In the genomic region with DNA sequence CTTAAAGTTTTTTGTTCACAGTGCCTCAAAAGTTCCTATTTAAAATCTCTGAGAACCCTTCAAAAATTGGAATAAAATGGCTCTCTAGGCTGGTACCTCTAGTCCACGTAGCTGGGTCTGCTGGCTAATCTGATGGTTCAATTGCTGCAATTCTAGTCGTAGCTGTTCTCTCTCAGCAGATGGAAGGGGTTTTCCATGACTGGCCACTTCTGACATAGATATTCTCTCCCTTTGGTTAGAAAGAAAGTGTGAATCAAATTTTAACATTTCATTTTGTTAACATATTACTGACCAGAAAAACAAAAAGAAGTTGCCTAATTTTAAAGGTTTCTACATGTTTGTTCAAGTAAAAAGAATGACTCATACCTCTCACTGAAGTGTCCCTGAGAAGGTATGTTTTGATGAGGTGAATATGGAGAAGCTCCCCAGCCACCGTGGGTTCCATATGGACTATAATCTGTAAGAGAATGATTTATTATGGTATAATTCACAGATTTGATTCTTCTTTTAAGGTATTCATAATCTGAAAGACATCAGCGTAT, we compare ENCODE assay signal across 32 cellular contexts. TPM values are rescaled to one million over a fixed set of nuclear protein-coding genes. Genes with fewer than 3 reads are reported as not detected.
A peak's percentile ranks its signal among the peaks of the same experiment; 100 is the strongest.
DNase-seq lines count a peak whose midpoint lies in the region; ATAC-seq, FAIRE-seq and TF ChIP-seq lines count a peak whose summit lies in the region.
"Had no signal": no experiment of that assay in that cellular context is flagged by ENCODE, and none has a peak within 500 bp of the region (broad histone marks: within the 10 kb centered on the region; RNA-seq: fewer than 3 reads in every experiment).

No MANE protein-coding gene starts in this region.

- H3K9me3 Mint-ChIP-seq in MCF 10A (ENCODE audit: unreplicated experiment), result no peaks in the 10 kb centered on the region
- H3K9me3 Mint-ChIP-seq: activated naive CD4-positive, alpha-beta T cell treated with anti-CD3 and anti-CD28 coated beads, Interleukin-2, amount 10 ng/mL, durations not matched to agents 7 days and 5 days; T-helper 1 cell treated with Interleukin-12 subunit alpha and Interleukin-12 subunit beta and Interleukin-4 antibody, amounts not matched to agents 30 μg/mL and 1 μg/mL, for 36 hours had no signal

- no peak for TF ChIP-seq POLR2A in breast epithelium (IDR thresholded peaks at IDR 0.05)

- H3K4me3 Mint-ChIP-seq in MCF 10A (ENCODE audit: unreplicated experiment), result no peak overlapping the region
- H3K4me3 Mint-ChIP-seq: activated naive CD4-positive, alpha-beta T cell treated with anti-CD3 and anti-CD28 coated beads, Interleukin-2, amount 10 ng/mL, durations not matched to agents 7 days and 5 days; T-helper 1 cell treated with Interleukin-12 subunit alpha and Interleukin-12 subunit beta and Interleukin-4 antibody, amounts not matched to agents 30 μg/mL and 1 μg/mL, for 36 hours had no signal

- no peak overlapping the region for H3K9ac ChIP-seq in SK-N-SH

- no peaks in the 10 kb centered on the region for H3K27me3 Mint-ChIP-seq in MCF 10A (ENCODE audit: insufficient read depth, unreplicated experiment)
- H3K27me3 Mint-ChIP-seq: activated naive CD4-positive, alpha-beta T cell treated with anti-CD3 and anti-CD28 coated beads, Interleukin-2, amount 10 ng/mL, durations not matched to agents 7 days and 5 days had no signal

- H4K20me1 ChIP-seq in SK-N-SH (ENCODE audit: insufficient read depth), result no peaks in the 10 kb centered on the region

- 95% methylated on average over 4 of the region's 4 CpGs for WGBS in SK-N-SH (ENCODE audit: low lambda C conversion rate)

- intact Hi-C loops in MCF 10A (cut with micrococcal nuclease), result loop anchor here (5.0 kb wide), 2 partner anchors 79 to 126 kb away; a partner anchor contains a TSS
- intact Hi-C loops in breast epithelium (cut with DNase I; ENCODE audit: low total_unique reads), result no loop called here

- H3K36me3 Mint-ChIP-seq in MCF 10A (ENCODE audit: insufficient read depth, unreplicated experiment), result peaks cover 98% of the 10 kb centered on the region

- ATAC-seq in GM18861 (IDR thresholded peaks at IDR 0.05; ENCODE audit: unreplicated experiment), result no peak
- ATAC-seq: gastrocnemius medialis had no signal

- H3K9me3 ChIP-seq in breast epithelium (no peaks in the 10 kb centered on the region), SK-N-SH (no peaks in the 10 kb centered on the region)
- H3K9me3 ChIP-seq: BE2C, esophagus squamous epithelium, gastrocnemius medialis, left ventricle myocardium inferior, prostate gland, SJSA1, thoracic aorta had no signal

- H3K4me2 ChIP-seq in SK-N-SH, result no peak overlapping the region

- POLR2A ChIA-PET in MCF 10A (lab: Yijun Ruan, JAX), result interaction anchor here (0.6 to 4.4 kb wide), 13 partner anchors 11 to 516 kb away, joined by 3 to 50 read pairs (median 3); a partner anchor contains a TSS
- POLR2A ChIA-PET in SK-N-SH (lab: Yijun Ruan, JAX), result no interaction called here
- POLR2A ChIA-PET in HEK293T (lab: Yijun Ruan, JAX), result no interaction called here

- TF ChIP-seq EP300 in SK-N-SH (IDR thresholded peaks at IDR 0.05; ENCODE audit: borderline replicate concordance in 1 of 2, low read depth in 1 of 2, low read length in 1 of 2), result no peak

- H3K4me1 Mint-ChIP-seq in MCF 10A (ENCODE audit: insufficient read depth, unreplicated experiment), result peaks cover 15% of the 10 kb centered on the region
- H3K4me1 Mint-ChIP-seq: activated naive CD4-positive, alpha-beta T cell treated with anti-CD3 and anti-CD28 coated beads, Interleukin-2, amount 10 ng/mL, durations not matched to agents 7 days and 5 days had no signal

- DNase-seq in MCF 10A (ENCODE audit: unreplicated experiment) (peak; percentile 82), breast epithelium (ENCODE audit: low spot score in 2 of 2) (no peak), epithelial cell of esophagus (ENCODE audit: low read depth) (peak; percentile 78), SK-N-SH (no peak), kidney tubule cell (ENCODE audit: low spot score) (no peak), HEK293T (ENCODE audit: extremely low spot score) (no peak)
- DNase-seq: ACHN; activated CD4-positive, CD25-positive, alpha-beta regulatory T cell treated with anti-CD3 and anti-CD28 coated beads, Interleukin-2, amount 50 U/mL, for 72 hours; activated CD8-positive, alpha-beta memory T cell treated with anti-CD3 and anti-CD28 coated beads for 24 hours; activated naive CD4-positive, alpha-beta T cell treated with anti-CD3 and anti-CD28 coated beads, Interleukin-2, amount 10 ng/mL, durations not matched to agents 7 days and 5 days; activated T-cell treated with anti-CD3 and anti-CD28 coated beads, Interleukin-2, amount 50 U/mL, for 1 hour; BE2C; esophagus squamous epithelium; gastrocnemius medialis; left ventricle myocardium inferior; NCI-H1436; NCI-H2081 treated with DMSO at 0.1 percent for 48 hours; NCI-H226; stimulated activated CD4-positive, alpha-beta T cell treated with anti-CD3 and anti-CD28 coated beads, Interleukin-15, amount 100 ng/mL, for 24 hours; stimulated activated naive CD4-positive, alpha-beta T cell treated with Interleukin-2 at 50 U/mL for 16 hours had no signal

- TF ChIP-seq CTCF in MCF 10A (IDR thresholded peaks at IDR 0.05; ENCODE audit: unreplicated experiment), result no peak
- TF ChIP-seq CTCF in breast epithelium (IDR thresholded peaks at IDR 0.05), result no peak
- no peak for TF ChIP-seq CTCF in epithelial cell of esophagus (IDR thresholded peaks at IDR 0.05; ENCODE audit: insufficient read depth, low read depth, low read length, missing control alignments)
- no peak for TF ChIP-seq CTCF in SK-N-SH (IDR thresholded peaks at IDR 0.05)

- no peak for TF ChIP-seq RAD21 in SK-N-SH (IDR thresholded peaks at IDR 0.05; ENCODE audit: low read length)

- H3K27ac Mint-ChIP-seq in MCF 10A (ENCODE audit: low read depth, unreplicated experiment), result peak overlapping the region; percentile 90
- H3K27ac Mint-ChIP-seq: activated naive CD4-positive, alpha-beta T cell treated with anti-CD3 and anti-CD28 coated beads, Interleukin-2, amount 10 ng/mL, durations not matched to agents 7 days and 5 days; T-helper 1 cell treated with Interleukin-12 subunit alpha and Interleukin-12 subunit beta and Interleukin-4 antibody, amounts not matched to agents 30 μg/mL and 1 μg/mL, for 36 hours had no signal

- no peaks in the 10 kb centered on the region for H3K36me3 ChIP-seq in breast epithelium
- peaks cover 40 to 78% of the 10 kb centered on the region in 2 experiments for H3K36me3 ChIP-seq in SK-N-SH (replicated peaks in 1 of 2; ENCODE audit: control insufficient read depth in 1 of 2, insufficient read depth in 2 of 2, low read length in 1 of 2)

- H3K4me1 ChIP-seq in breast epithelium, result no peaks in the 10 kb centered on the region
- H3K4me1 ChIP-seq in SK-N-SH (ENCODE audit: control insufficient read depth in 1 of 2, insufficient read depth in 2 of 2, low read depth in 1 of 2, low read length in 1 of 2), result no peaks in the 10 kb centered on the region
- H3K4me1 ChIP-seq: BE2C, gastrocnemius medialis, left ventricle myocardium inferior, prostate gland, SJSA1 had no signal

- H3K27ac ChIP-seq in breast epithelium (no peak overlapping the region), SK-N-SH (ENCODE audit: low read depth in 2 of 2, low read length in 1 of 2) (no peak overlapping the region)
- H3K27ac ChIP-seq: esophagus squamous epithelium, gastrocnemius medialis, left ventricle myocardium inferior, prostate gland, SJSA1, thoracic aorta had no signal

- H3F3A ChIP-seq in SK-N-SH (replicated peaks; ENCODE audit: insufficient read depth), result peaks cover 2% of the 10 kb centered on the region

- H2AFZ ChIP-seq in SK-N-SH (ENCODE audit: low read depth), result no peak overlapping the region

- FAIRE-seq in TTC549 (lab: Jason Lieb, UNC), result peak; percentile 33
- FAIRE-seq: G401.6, H54, RCC 7860 had no signal

- H3K79me2 ChIP-seq in SK-N-SH (ENCODE audit: insufficient read depth), result no peaks in the 10 kb centered on the region

- no peak overlapping the region for H3K4me3 ChIP-seq in breast epithelium
- H3K4me3 ChIP-seq in epithelial cell of esophagus (ENCODE audit: low read length), result no peak overlapping the region
- H3K4me3 ChIP-seq in SK-N-SH (ENCODE audit: low read depth in 2 of 2, low read length in 1 of 2), result no peak overlapping the region
- H3K4me3 ChIP-seq: esophagus squamous epithelium, gastrocnemius medialis, left ventricle myocardium inferior, prostate gland, SJSA1, thoracic aorta had no signal

- CTCF ChIA-PET in MCF 10A (lab: Yijun Ruan, JAX) (interaction anchor here (0.5 to 1.9 kb wide), 6 partner anchors 15 to 1202 kb away, joined by 3 to 13 read pairs (median 4); no protein-coding TSS in a partner anchor), SK-N-SH (lab: Yijun Ruan, JAX) (interaction anchor here (0.7 kb wide), 1 partner anchor 93 kb away, joined by 3 read pairs; no protein-coding TSS in a partner anchor), HEK293T (lab: Yijun Ruan, JAX) (no interaction called here)

- BruUV-seq in MCF 10A (replicated peaks; lab: Mats Ljungman, UMichigan), result no TSS peak

- H3K9me2 ChIP-seq in SK-N-SH, result no peaks in the 10 kb centered on the region

- H3K27me3 ChIP-seq in breast epithelium (no peaks in the 10 kb centered on the region), SK-N-SH (ENCODE audit: insufficient read depth) (no peaks in the 10 kb centered on the region)
- H3K27me3 ChIP-seq: BE2C, esophagus squamous epithelium, gastrocnemius medialis, SJSA1 had no signal

TF ChIP-seq in HEK293T, 16 proteins besides CTCF, POLR2A, EP300 and RAD21 (continues in another document):
- TF ChIP-seq ELF4 (IDR thresholded peaks at IDR 0.05), result no peak
- no peak for TF ChIP-seq CTBP1 (IDR thresholded peaks at IDR 0.05; ENCODE audit: borderline replicate concordance)
- TF ChIP-seq FOXK2 (IDR thresholded peaks at IDR 0.05), result no peak
- TF ChIP-seq ARNT (IDR thresholded peaks at IDR 0.05), result no peak
- no peak for TF ChIP-seq ZNF384 (IDR thresholded peaks at IDR 0.05)
- TF ChIP-seq, protein P1, sequence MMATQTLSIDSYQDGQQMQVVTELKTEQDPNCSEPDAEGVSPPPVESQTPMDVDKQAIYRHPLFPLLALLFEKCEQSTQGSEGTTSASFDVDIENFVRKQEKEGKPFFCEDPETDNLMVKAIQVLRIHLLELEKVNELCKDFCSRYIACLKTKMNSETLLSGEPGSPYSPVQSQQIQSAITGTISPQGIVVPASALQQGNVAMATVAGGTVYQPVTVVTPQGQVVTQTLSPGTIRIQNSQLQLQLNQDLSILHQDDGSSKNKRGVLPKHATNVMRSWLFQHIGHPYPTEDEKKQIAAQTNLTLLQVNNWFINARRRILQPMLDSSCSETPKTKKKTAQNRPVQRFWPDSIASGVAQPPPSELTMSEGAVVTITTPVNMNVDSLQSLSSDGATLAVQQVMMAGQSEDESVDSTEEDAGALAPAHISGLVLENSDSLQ (IDR thresholded peaks at IDR 0.05), result no peak
- no peak for TF ChIP-seq TARDBP (IDR thresholded peaks at IDR 0.05)
- TF ChIP-seq BHLHE40 (IDR thresholded peaks at IDR 0.05; ENCODE audit: borderline replicate concordance), result no peak
- TF ChIP-seq NFRKB (IDR thresholded peaks at IDR 0.05), result no peak
- TF ChIP-seq LEF1 (IDR thresholded peaks at IDR 0.05; ENCODE audit: borderline replicate concordance), result no peak
- TF ChIP-seq FOXA1 (IDR thresholded peaks at IDR 0.05), result no peak

RNA-seq across cellular contexts. Expression of a gene that starts 29.3 kb away (rescaled TPM):
- total RNA-seq in MCF 10A (2022), result not detected in 2 replicates
- under 1 TPM in 1 of 3 donors, not detected in 2; 0.32 TPM for total RNA-seq in breast epithelium
- 0.05 and 0.08 TPM in 2 replicates for polyA plus RNA-seq in SK-N-SH (2012; rRNA removed)
- 0.03 and 0.04 TPM in 2 replicates for polyA plus RNA-seq in SK-N-SH (2012; cell fraction: cytosol; rRNA removed)
- polyA plus RNA-seq in SK-N-SH (2012; cell fraction: nucleus; rRNA removed), result 0.18 and 0.27 TPM in 2 replicates
- total RNA-seq: esophagus squamous epithelium, HT1080, left ventricle myocardium inferior, mesenteric fat pad, myocyte, prostate gland, thoracic aorta had no signal

Comparison
In these comparisons a context has a peak if more than half of its experiments do, and no peak if none do; other contexts are left out.
1. DNase-seq: peak in MCF 10A (single experiment) and epithelial cell of esophagus (single experiment); none in breast epithelium (0 of 2), SK-N-SH (single experiment), kidney tubule cell (single experiment) and HEK293T (single experiment).